Comparison of ENCODE assay signal across 8 cellular contexts in the genomic region with DNA sequence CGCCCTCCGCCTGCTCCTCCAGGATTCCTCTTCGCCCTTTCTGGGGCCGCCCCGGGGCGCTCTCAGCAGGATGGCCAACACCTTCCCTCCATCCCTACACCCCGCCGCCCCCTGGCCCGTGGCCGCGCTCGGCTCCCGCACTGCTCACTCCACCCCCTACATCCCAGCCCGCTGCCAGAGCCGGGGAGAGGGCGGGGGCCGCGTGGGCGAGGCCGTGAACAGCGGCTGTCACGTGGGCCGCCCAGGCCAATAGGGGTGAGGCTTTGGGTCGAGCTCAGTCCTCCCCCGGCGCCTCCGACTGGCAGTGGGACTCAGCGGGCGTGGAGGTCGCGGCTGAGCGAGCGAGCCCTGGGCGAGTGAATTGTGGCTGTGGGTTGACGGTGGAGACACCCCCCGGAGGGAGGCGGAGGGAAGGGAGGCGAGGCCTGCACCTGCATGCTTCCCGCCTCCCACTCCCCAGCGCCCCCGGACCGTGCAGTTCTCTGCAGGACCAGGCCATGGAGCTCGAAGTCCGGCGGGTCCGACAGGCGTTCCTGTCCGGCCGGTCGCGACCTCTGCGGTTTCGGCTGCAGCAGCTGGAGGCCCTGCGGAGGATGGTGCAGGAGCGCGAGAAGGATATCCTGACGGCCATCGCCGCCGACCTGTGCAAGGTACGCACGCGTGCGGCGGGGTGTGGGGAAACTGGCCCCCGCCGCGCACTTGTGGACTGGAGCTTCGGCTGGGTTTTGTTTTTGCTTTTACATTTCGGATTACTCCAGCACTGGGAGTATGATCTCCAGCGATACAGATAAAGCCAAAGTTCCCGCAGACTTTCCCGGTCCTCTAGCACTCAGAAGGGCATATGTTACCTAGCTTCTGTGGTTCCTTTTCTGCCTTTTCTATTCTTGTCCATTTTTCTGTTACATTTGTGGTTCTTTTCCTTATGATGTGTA. TPM values are rescaled to one million over a fixed set of nuclear protein-coding genes. Genes with fewer than 3 reads are reported as not detected.
DNase-seq lines count a peak whose midpoint lies in the region; ATAC-seq and TF ChIP-seq lines count a peak whose summit lies in the region.

A gene (plus strand): TSS at position 277 of the 932 bp plus-strand sequence. CDS start 221 bp downstream, at position 498.

- H3K27ac ChIP-seq in epithelial cell of prostate, result peak within 1 kb of the TSS; percentile 81

- peak; percentile 70 for TF ChIP-seq EP300 in Ishikawa (IDR thresholded peaks at IDR 0.05; ENCODE audit: borderline replicate concordance)

- peak; percentile 79 for DNase-seq in DMS53 treated with DMSO at 0.1 percent for 48 hours (lab: John Stamatoyannopoulos, UW; ENCODE audit: unreplicated experiment)
- DNase-seq in activated T-cell treated with anti-CD3 and anti-CD28 coated beads, Interleukin-2, amount 50 U/mL, for 1 hour, result peak; percentile 92
- DNase-seq in epithelial cell of prostate (ENCODE audit: low read depth, low spot score), result peak; percentile 52
- peak; percentile 97 for DNase-seq in mucosa of gallbladder (ENCODE audit: low spot score)
- DNase-seq in stimulated activated CD8-positive, alpha-beta memory T cell treated with anti-CD3 and anti-CD28 coated beads, Interleukin-4, amount 100 ng/mL, for 4 hours (ENCODE audit: low read depth in 2 of 2, low spot score in 1 of 2), result peak; percentile 80 to 94

- TF ChIP-seq RAD21 in Ishikawa (IDR thresholded peaks at IDR 0.05; ENCODE audit: low read depth), result peak; percentile 46; the same call in 1 of the 2 replicates

- peak; percentile 90 for ATAC-seq in GM21619 (IDR thresholded peaks at IDR 0.05; ENCODE audit: unreplicated experiment)

TF ChIP-seq in Ishikawa, 13 proteins besides CTCF, POLR2A, EP300 and RAD21:
- TF ChIP-seq, protein P1, sequence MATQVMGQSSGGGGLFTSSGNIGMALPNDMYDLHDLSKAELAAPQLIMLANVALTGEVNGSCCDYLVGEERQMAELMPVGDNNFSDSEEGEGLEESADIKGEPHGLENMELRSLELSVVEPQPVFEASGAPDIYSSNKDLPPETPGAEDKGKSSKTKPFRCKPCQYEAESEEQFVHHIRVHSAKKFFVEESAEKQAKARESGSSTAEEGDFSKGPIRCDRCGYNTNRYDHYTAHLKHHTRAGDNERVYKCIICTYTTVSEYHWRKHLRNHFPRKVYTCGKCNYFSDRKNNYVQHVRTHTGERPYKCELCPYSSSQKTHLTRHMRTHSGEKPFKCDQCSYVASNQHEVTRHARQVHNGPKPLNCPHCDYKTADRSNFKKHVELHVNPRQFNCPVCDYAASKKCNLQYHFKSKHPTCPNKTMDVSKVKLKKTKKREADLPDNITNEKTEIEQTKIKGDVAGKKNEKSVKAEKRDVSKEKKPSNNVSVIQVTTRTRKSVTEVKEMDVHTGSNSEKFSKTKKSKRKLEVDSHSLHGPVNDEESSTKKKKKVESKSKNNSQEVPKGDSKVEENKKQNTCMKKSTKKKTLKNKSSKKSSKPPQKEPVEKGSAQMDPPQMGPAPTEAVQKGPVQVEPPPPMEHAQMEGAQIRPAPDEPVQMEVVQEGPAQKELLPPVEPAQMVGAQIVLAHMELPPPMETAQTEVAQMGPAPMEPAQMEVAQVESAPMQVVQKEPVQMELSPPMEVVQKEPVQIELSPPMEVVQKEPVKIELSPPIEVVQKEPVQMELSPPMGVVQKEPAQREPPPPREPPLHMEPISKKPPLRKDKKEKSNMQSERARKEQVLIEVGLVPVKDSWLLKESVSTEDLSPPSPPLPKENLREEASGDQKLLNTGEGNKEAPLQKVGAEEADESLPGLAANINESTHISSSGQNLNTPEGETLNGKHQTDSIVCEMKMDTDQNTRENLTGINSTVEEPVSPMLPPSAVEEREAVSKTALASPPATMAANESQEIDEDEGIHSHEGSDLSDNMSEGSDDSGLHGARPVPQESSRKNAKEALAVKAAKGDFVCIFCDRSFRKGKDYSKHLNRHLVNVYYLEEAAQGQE (IDR thresholded peaks at IDR 0.05; ENCODE audit: low read depth), result no peak
- TF ChIP-seq FOXM1 (IDR thresholded peaks at IDR 0.05; ENCODE audit: borderline replicate concordance, low read depth) (peak; percentile 52; the same call in 1 of the 2 replicates), TEAD4 (IDR thresholded peaks at IDR 0.05) (peak; percentile 55; the same call in 1 of the 2 replicates), NFIC (IDR thresholded peaks at IDR 0.05) (peak; percentile 59), CEBPB (IDR thresholded peaks at IDR 0.05) (no peak), ZBTB7A (IDR thresholded peaks at IDR 0.05; ENCODE audit: low read depth) (peak; percentile 96), YY1 (IDR thresholded peaks at IDR 0.05; ENCODE audit: low read depth) (peak; percentile 58), EGR1 (IDR thresholded peaks at IDR 0.05) (peak; percentile 98), CREB1 (IDR thresholded peaks at IDR 0.05; ENCODE audit: low read depth) (no peak; the same call in 1 of the 2 replicates), TAF1 (IDR thresholded peaks at IDR 0.05; ENCODE audit: low read depth) (peak; percentile 69), TCF12 (IDR thresholded peaks at IDR 0.05; ENCODE audit: low read depth) (peak; percentile 93)
- TF ChIP-seq, protein P2, sequence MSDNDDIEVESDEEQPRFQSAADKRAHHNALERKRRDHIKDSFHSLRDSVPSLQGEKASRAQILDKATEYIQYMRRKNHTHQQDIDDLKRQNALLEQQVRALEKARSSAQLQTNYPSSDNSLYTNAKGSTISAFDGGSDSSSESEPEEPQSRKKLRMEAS (IDR thresholded peaks at IDR 0.05), result peak; percentile 97
- TF ChIP-seq, protein P3, sequence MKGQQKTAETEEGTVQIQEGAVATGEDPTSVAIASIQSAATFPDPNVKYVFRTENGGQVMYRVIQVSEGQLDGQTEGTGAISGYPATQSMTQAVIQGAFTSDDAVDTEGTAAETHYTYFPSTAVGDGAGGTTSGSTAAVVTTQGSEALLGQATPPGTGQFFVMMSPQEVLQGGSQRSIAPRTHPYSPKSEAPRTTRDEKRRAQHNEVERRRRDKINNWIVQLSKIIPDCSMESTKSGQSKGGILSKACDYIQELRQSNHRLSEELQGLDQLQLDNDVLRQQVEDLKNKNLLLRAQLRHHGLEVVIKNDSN (IDR thresholded peaks at IDR 0.05), result peak; percentile 100
TF ChIP-seq in Ishikawa: peak in this region for 10.

TF ChIP-seq in PFSK-1, 5 proteins besides CTCF, POLR2A, EP300 and RAD21:
- peak; percentile 54; the same call in 1 of the 2 replicates for TF ChIP-seq TAF1 (IDR thresholded peaks at IDR 0.05; ENCODE audit: borderline replicate concordance, insufficient read depth, low read length)
- peak; percentile 27 for TF ChIP-seq FOXP2 (optimal IDR thresholded peaks at IDR 0.05; ENCODE audit: borderline replicate concordance, extremely low read depth, extremely low read length, insufficient read depth)
- TF ChIP-seq POLR2AphosphoS5 (IDR thresholded peaks at IDR 0.05; ENCODE audit: low read depth, low read length), result peak; percentile 87
- TF ChIP-seq, protein P1 (IDR thresholded peaks at IDR 0.05; ENCODE audit: insufficient read depth in 1 of 2, low read depth in 2 of 2, low read length in 2 of 2), result 0 out of 4 replicates have a peak, but pooled peaks of 1 of the 2 experiments have one; percentile 10
- no peak for TF ChIP-seq SIN3A (IDR thresholded peaks at IDR 0.05; ENCODE audit: borderline replicate concordance, insufficient read depth, low read length)
TF ChIP-seq in PFSK-1: peak in this region for 4.

RNA-seq across cellular contexts. Expression of the gene that starts here (rescaled TPM):
- 32.1 TPM for polyA plus RNA-seq in PFSK-1 (2012; ENCODE audit: insufficient read length, low read depth)
- 373 TPM for total RNA-seq in mucosa of gallbladder

Comparison
In these comparisons a context has a peak if more than half of its experiments do, and no peak if none do; other contexts are left out.
1. Peak in every context shown above with its lines: DNase-seq, ATAC-seq and H3K27ac ChIP-seq.